In genomic region chr10:114073787-114074186, GRCh38 we compare ENCODE assay signal across 1 cellular context.
TF ChIP-seq lines count a peak whose summit lies in the region.

No MANE protein-coding gene starts in this region.

TF ChIP-seq in SK-N-SH, 30 proteins besides CTCF, POLR2A, EP300 and RAD21 (continued from another document):
- TF ChIP-seq USF1 (IDR thresholded peaks at IDR 0.05; ENCODE audit: borderline replicate concordance, low read depth) (no peak), PBX3 (IDR thresholded peaks at IDR 0.05) (no peak)
